16 cellular contexts compared by ENCODE assay signal in the genomic region with DNA sequence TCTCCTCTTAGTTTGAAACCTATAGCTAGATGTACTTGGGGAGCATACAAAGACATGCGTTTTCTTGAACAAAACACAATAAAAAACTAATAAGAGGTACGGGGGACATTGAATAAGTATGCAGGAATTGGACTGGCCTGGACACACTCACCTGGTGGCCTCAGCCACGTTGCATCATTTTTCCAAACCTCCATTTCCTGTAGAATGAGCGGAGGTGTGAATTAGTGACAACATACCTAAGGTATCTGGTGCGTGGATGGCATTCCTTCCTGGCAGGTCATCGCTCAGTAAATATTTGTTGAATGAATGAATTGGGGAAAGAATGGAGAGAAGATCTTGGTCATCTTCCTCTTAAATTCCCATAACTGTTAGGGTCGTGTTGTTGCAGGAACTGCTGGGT.
DNase-seq lines count a peak whose midpoint lies in the region; ATAC-seq and TF ChIP-seq lines count a peak whose summit lies in the region.
"Had no signal": no experiment of that assay in that cellular context is flagged by ENCODE, and none has a peak within 500 bp of the region (broad histone marks: within the 10 kb centered on the region; RNA-seq: fewer than 3 reads in every experiment).

No MANE protein-coding gene starts in this region.

- DNase-seq in BJ (ENCODE audit: low read depth) (peak; percentile 16), HS-5 (ENCODE audit: low read depth) (peak; percentile 49), SW480 (ENCODE audit: low spot score) (peak; percentile 82), islet precursor cell (peak; percentile 90), C1 segment of cervical spinal cord (lab: John Stamatoyannopoulos, UW) (no peak), sciatic nerve (ENCODE audit: low spot score) (no peak)
- DNase-seq in activated naive CD4-positive, alpha-beta T cell treated with Interleukin-2 at 50 U/mL for 16 hours = no peak
- DNase-seq: activated CD4-positive, alpha-beta memory T cell treated with anti-CD3 and anti-CD28 coated beads for 36 hours; activated T-cell treated with anti-CD3 and anti-CD28 coated beads, Interleukin-2, amount 50 U/mL, for 72 hours; amygdala; heart left ventricle; left lung; spleen; stimulated activated naive CD4-positive, alpha-beta T cell treated with Interleukin-2 at 50 U/mL for 16 hours had no signal

- intact Hi-C loops in sciatic nerve (cut with DNase I) = no loop called here

- POLR2A ChIA-PET in BJ (lab: Charles Lee) = no interaction called here

- ATAC-seq in HG03280 (IDR thresholded peaks at IDR 0.05; ENCODE audit: unreplicated experiment) = no peak
- no peak for ATAC-seq in sciatic nerve
- ATAC-seq: activated T-cell treated with anti-CD3 and anti-CD28 coated beads, Interleukin-2, amount 50 U/mL, for 72 hours; heart left ventricle; left lung; SK-N-SH treated with all-trans-retinoic acid at 6 μM for 48 hours had no signal

- CTCF ChIA-PET in BJ (lab: Yijun Ruan, JAX) = interaction anchor here (1.3 to 1.4 kb wide), 2 partner anchors 14 to 215 kb away, joined by 3 read pairs; no protein-coding TSS in a partner anchor

- H3K4me3 ChIP-seq in BJ (ENCODE audit: low read depth, low read length) = no peak overlapping the region
- H3K4me3 ChIP-seq: heart left ventricle, left lung, spleen had no signal

- TF ChIP-seq CTCF in BJ (IDR thresholded peaks at IDR 0.05; ENCODE audit: insufficient read depth, low read depth, low read length) = no peak

- no peaks in the 10 kb centered on the region for H3K36me3 ChIP-seq in BJ (ENCODE audit: control insufficient read depth, insufficient read depth, low read length)
- H3K36me3 ChIP-seq: heart left ventricle, left lung, spleen had no signal

- no peaks in the 10 kb centered on the region for H3K27me3 ChIP-seq in BJ (ENCODE audit: control insufficient read depth, insufficient read depth, low read length)
- H3K27me3 ChIP-seq: left lung had no signal

Comparison
In these comparisons a context has a peak if more than half of its experiments do, and no peak if none do; other contexts are left out.
1. DNase-seq: peak in BJ (single experiment), HS-5 (single experiment), SW480 (single experiment) and islet precursor cell (single experiment); none in C1 segment of cervical spinal cord (0 of 14), activated naive CD4-positive, alpha-beta T cell treated with Interleukin-2 at 50 U/mL for 16 hours (single experiment) and sciatic nerve (single experiment).